ENCODE assay signal across 1 cellular context in the genomic region with DNA sequence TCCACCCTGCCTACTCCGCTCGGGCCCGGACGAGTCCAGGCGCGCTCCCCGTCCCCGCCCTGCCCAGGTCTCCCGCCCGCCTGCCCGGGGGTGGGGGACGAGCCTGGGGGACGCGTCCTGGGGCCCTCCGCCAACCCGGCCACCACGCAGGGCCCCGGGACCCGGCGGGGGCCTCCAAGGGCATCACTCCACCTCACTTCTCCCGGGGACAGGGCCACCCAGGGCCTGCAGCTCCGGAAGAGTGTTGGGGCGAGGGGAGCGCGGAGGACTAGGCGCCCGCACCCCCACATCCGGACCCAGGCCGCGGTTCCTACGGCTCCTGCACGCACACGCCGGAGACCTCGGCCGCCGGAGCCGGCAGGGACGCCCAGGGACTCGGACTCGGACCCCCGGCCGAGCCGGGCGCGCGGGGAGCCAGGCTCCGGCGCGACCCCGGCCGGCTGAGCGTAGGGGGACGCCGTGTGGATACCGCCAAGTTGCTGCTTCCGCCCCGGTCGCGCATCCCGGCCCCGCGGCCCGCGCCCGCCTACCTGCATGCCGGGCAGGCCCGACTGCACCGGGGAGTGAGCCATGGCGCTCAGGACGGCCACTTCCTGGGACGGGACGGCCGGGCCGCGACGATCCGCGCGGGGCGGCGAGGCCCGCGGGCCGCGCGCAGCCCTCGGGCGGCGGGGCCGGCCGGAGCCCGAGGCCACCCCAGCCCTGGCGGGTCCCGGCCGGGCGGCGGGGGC.
TF ChIP-seq lines count a peak whose summit lies in the region.

No MANE protein-coding gene starts in this region.

TF ChIP-seq in HepG2, 621 proteins besides CTCF, POLR2A, EP300 and RAD21 (continued from another document and continues in another):
- TF ChIP-seq, protein P1, sequence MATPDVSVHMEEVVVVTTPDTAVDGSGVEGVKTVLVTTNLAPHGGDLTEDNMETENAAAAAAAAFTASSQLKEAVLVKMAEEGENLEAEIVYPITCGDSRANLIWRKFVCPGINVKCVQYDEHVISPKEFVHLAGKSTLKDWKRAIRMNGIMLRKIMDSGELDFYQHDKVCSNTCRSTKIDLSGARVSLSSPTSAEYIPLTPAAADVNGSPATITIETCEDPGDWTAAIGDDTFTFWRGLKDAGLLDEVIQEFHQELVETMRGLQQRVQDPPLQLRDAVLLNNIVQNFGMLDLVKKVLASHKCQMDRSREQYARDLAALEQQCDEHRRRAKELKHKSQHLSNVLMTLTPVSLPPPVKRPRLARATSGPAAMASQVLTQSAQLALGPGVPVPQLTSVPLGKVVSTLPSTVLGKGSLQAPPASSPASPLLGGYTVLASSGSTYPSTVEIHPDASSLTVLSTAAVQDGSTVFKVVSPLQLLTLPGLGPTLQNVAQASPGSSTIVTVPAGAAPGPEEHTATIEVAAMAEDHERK (CRISPR knock-in tag; IDR thresholded peaks at IDR 0.05; ENCODE audit: low read depth): no peak
- no peak for TF ChIP-seq ZNF891 (CRISPR knock-in tag; IDR thresholded peaks at IDR 0.05)
- no peak for TF ChIP-seq ZNF205 (CRISPR knock-in tag; IDR thresholded peaks at IDR 0.05)
- TF ChIP-seq, protein P2, sequence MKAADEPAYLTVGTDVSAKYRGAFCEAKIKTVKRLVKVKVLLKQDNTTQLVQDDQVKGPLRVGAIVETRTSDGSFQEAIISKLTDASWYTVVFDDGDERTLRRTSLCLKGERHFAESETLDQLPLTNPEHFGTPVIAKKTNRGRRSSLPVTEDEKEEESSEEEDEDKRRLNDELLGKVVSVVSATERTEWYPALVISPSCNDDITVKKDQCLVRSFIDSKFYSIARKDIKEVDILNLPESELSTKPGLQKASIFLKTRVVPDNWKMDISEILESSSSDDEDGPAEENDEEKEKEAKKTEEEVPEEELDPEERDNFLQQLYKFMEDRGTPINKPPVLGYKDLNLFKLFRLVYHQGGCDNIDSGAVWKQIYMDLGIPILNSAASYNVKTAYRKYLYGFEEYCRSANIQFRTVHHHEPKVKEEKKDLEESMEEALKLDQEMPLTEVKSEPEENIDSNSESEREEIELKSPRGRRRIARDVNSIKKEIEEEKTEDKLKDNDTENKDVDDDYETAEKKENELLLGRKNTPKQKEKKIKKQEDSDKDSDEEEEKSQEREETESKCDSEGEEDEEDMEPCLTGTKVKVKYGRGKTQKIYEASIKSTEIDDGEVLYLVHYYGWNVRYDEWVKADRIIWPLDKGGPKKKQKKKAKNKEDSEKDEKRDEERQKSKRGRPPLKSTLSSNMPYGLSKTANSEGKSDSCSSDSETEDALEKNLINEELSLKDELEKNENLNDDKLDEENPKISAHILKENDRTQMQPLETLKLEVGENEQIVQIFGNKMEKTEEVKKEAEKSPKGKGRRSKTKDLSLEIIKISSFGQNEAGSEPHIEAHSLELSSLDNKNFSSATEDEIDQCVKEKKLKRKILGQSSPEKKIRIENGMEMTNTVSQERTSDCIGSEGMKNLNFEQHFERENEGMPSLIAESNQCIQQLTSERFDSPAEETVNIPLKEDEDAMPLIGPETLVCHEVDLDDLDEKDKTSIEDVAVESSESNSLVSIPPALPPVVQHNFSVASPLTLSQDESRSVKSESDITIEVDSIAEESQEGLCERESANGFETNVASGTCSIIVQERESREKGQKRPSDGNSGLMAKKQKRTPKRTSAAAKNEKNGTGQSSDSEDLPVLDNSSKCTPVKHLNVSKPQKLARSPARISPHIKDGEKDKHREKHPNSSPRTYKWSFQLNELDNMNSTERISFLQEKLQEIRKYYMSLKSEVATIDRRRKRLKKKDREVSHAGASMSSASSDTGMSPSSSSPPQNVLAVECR (CRISPR knock-in tag; IDR thresholded peaks at IDR 0.05; ENCODE audit: borderline replicate concordance): peak; percentile 51
- TF ChIP-seq, protein P3, sequence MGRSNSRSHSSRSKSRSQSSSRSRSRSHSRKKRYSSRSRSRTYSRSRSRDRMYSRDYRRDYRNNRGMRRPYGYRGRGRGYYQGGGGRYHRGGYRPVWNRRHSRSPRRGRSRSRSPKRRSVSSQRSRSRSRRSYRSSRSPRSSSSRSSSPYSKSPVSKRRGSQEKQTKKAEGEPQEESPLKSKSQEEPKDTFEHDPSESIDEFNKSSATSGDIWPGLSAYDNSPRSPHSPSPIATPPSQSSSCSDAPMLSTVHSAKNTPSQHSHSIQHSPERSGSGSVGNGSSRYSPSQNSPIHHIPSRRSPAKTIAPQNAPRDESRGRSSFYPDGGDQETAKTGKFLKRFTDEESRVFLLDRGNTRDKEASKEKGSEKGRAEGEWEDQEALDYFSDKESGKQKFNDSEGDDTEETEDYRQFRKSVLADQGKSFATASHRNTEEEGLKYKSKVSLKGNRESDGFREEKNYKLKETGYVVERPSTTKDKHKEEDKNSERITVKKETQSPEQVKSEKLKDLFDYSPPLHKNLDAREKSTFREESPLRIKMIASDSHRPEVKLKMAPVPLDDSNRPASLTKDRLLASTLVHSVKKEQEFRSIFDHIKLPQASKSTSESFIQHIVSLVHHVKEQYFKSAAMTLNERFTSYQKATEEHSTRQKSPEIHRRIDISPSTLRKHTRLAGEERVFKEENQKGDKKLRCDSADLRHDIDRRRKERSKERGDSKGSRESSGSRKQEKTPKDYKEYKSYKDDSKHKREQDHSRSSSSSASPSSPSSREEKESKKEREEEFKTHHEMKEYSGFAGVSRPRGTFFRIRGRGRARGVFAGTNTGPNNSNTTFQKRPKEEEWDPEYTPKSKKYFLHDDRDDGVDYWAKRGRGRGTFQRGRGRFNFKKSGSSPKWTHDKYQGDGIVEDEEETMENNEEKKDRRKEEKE (IDR thresholded peaks at IDR 0.05): no peak
- TF ChIP-seq TCF12 (IDR thresholded peaks at IDR 0.05): no peak
- TF ChIP-seq TCF12 (CRISPR knock-in tag; IDR thresholded peaks at IDR 0.05): no peak
- no peak for TF ChIP-seq ZNF841 (CRISPR knock-in tag; IDR thresholded peaks at IDR 0.05; ENCODE audit: borderline replicate concordance)
- no peak for TF ChIP-seq ELF1 (CRISPR knock-in tag; IDR thresholded peaks at IDR 0.05)
- no peak for TF ChIP-seq ZNF607 (CRISPR knock-in tag; IDR thresholded peaks at IDR 0.05; ENCODE audit: borderline replicate concordance)
- TF ChIP-seq AGO2 (optimal IDR thresholded peaks at IDR 0.05; ENCODE audit: low read depth, low read length): peak; percentile 79
- TF ChIP-seq SAP130 (CRISPR knock-in tag; IDR thresholded peaks at IDR 0.05; ENCODE audit: low read depth): peak; percentile 42
- TF ChIP-seq NFIC (IDR thresholded peaks at IDR 0.05; ENCODE audit: low read length): no peak
- 0 out of 2 replicates have a peak, but pooled peaks have one; percentile 20 for TF ChIP-seq TBX2 (CRISPR knock-in tag; IDR thresholded peaks at IDR 0.05; ENCODE audit: borderline replicate concordance)
- TF ChIP-seq ZNF354B (CRISPR knock-in tag; IDR thresholded peaks at IDR 0.05): no peak
- TF ChIP-seq, protein P4, sequence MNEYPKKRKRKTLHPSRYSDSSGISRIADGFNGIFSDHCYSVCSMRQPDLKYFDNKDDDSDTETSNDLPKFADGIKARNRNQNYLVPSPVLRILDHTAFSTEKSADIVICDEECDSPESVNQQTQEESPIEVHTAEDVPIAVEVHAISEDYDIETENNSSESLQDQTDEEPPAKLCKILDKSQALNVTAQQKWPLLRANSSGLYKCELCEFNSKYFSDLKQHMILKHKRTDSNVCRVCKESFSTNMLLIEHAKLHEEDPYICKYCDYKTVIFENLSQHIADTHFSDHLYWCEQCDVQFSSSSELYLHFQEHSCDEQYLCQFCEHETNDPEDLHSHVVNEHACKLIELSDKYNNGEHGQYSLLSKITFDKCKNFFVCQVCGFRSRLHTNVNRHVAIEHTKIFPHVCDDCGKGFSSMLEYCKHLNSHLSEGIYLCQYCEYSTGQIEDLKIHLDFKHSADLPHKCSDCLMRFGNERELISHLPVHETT (CRISPR knock-in tag; conservative IDR thresholded peaks at IDR 0.05): no peak
- TF ChIP-seq IKZF1 (IDR thresholded peaks at IDR 0.05): no peak
- TF ChIP-seq, protein P5, sequence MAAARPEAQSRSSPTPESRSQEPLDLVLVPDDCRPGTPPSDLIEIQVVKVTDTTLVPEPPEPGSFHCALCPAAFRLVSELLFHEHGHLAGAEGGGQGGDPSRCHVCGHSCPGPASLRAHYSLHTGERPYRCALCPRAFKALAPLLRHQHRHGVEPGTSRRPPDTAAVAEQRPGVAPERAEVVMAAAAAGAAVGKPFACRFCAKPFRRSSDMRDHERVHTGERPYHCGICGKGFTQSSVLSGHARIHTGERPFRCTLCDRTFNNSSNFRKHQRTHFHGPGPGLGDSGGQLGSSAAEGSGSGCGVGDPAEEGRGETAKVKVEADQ (CRISPR knock-in tag; IDR thresholded peaks at IDR 0.05; ENCODE audit: borderline replicate concordance): no peak
- no peak for TF ChIP-seq ELF3 (CRISPR knock-in tag; IDR thresholded peaks at IDR 0.05)
- TF ChIP-seq, protein P6, sequence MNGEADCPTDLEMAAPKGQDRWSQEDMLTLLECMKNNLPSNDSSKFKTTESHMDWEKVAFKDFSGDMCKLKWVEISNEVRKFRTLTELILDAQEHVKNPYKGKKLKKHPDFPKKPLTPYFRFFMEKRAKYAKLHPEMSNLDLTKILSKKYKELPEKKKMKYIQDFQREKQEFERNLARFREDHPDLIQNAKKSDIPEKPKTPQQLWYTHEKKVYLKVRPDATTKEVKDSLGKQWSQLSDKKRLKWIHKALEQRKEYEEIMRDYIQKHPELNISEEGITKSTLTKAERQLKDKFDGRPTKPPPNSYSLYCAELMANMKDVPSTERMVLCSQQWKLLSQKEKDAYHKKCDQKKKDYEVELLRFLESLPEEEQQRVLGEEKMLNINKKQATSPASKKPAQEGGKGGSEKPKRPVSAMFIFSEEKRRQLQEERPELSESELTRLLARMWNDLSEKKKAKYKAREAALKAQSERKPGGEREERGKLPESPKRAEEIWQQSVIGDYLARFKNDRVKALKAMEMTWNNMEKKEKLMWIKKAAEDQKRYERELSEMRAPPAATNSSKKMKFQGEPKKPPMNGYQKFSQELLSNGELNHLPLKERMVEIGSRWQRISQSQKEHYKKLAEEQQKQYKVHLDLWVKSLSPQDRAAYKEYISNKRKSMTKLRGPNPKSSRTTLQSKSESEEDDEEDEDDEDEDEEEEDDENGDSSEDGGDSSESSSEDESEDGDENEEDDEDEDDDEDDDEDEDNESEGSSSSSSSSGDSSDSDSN (CRISPR knock-in tag; IDR thresholded peaks at IDR 0.05): peak; percentile 86; the same call in 1 of the 2 replicates
- TF ChIP-seq SMC3 (IDR thresholded peaks at IDR 0.05; ENCODE audit: low read length): no peak
- no peak for TF ChIP-seq ZNF629 (CRISPR knock-in tag; conservative IDR thresholded peaks at IDR 0.05)
- TF ChIP-seq, protein P7, sequence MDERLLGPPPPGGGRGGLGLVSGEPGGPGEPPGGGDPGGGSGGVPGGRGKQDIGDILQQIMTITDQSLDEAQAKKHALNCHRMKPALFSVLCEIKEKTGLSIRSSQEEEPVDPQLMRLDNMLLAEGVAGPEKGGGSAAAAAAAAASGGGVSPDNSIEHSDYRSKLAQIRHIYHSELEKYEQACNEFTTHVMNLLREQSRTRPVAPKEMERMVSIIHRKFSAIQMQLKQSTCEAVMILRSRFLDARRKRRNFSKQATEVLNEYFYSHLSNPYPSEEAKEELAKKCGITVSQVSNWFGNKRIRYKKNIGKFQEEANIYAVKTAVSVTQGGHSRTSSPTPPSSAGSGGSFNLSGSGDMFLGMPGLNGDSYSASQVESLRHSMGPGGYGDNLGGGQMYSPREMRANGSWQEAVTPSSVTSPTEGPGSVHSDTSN (CRISPR knock-in tag; IDR thresholded peaks at IDR 0.05): no peak
- TF ChIP-seq ZSCAN30 (CRISPR knock-in tag; IDR thresholded peaks at IDR 0.05): no peak
- no peak for TF ChIP-seq MAFK (conservative IDR thresholded peaks at IDR 0.05 in 1 of 2, IDR thresholded peaks at IDR 0.05 in 1 of 2; ENCODE audit: low read length in 2 of 2)
- TF ChIP-seq FOXP1 (IDR thresholded peaks at IDR 0.05): no peak
- TF ChIP-seq FOXP1 (CRISPR knock-in tag; IDR thresholded peaks at IDR 0.05): no peak
- TF ChIP-seq CCDC6 (CRISPR knock-in tag; IDR thresholded peaks at IDR 0.05): no peak
- no peak for TF ChIP-seq SNAPC2 (CRISPR knock-in tag; IDR thresholded peaks at IDR 0.05)
- no peak for TF ChIP-seq ZNF432 (CRISPR knock-in tag; IDR thresholded peaks at IDR 0.05; ENCODE audit: borderline replicate concordance)
- TF ChIP-seq, protein P8, sequence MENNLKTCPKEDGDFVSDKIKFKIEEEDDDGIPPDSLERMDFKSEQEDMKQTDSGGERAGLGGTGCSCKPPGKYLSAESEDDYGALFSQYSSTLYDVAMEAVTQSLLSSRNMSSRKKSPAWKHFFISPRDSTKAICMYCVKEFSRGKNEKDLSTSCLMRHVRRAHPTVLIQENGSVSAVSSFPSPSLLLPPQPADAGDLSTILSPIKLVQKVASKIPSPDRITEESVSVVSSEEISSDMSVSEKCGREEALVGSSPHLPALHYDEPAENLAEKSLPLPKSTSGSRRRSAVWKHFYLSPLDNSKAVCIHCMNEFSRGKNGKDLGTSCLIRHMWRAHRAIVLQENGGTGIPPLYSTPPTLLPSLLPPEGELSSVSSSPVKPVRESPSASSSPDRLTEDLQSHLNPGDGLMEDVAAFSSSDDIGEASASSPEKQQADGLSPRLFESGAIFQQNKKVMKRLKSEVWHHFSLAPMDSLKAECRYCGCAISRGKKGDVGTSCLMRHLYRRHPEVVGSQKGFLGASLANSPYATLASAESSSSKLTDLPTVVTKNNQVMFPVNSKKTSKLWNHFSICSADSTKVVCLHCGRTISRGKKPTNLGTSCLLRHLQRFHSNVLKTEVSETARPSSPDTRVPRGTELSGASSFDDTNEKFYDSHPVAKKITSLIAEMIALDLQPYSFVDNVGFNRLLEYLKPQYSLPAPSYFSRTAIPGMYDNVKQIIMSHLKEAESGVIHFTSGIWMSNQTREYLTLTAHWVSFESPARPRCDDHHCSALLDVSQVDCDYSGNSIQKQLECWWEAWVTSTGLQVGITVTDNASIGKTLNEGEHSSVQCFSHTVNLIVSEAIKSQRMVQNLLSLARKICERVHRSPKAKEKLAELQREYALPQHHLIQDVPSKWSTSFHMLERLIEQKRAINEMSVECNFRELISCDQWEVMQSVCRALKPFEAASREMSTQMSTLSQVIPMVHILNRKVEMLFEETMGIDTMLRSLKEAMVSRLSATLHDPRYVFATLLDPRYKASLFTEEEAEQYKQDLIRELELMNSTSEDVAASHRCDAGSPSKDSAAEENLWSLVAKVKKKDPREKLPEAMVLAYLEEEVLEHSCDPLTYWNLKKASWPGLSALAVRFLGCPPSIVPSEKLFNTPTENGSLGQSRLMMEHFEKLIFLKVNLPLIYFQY (CRISPR knock-in tag; IDR thresholded peaks at IDR 0.05; ENCODE audit: borderline replicate concordance): no peak; the same call in 1 of the 2 replicates
- no peak for TF ChIP-seq IRX3 (CRISPR knock-in tag; IDR thresholded peaks at IDR 0.05; ENCODE audit: borderline replicate concordance, low read depth)
- no peak for TF ChIP-seq ZNF557 (CRISPR knock-in tag; IDR thresholded peaks at IDR 0.05)
- no peak for TF ChIP-seq DR1 (CRISPR knock-in tag; IDR thresholded peaks at IDR 0.05)
- TF ChIP-seq ZNF777 (CRISPR knock-in tag; IDR thresholded peaks at IDR 0.05): peak; percentile 30
- TF ChIP-seq ZNF331 (CRISPR knock-in tag; IDR thresholded peaks at IDR 0.05): no peak
- no peak for TF ChIP-seq ZNF761 (CRISPR knock-in tag; conservative IDR thresholded peaks at IDR 0.05)
- TF ChIP-seq, protein P9, sequence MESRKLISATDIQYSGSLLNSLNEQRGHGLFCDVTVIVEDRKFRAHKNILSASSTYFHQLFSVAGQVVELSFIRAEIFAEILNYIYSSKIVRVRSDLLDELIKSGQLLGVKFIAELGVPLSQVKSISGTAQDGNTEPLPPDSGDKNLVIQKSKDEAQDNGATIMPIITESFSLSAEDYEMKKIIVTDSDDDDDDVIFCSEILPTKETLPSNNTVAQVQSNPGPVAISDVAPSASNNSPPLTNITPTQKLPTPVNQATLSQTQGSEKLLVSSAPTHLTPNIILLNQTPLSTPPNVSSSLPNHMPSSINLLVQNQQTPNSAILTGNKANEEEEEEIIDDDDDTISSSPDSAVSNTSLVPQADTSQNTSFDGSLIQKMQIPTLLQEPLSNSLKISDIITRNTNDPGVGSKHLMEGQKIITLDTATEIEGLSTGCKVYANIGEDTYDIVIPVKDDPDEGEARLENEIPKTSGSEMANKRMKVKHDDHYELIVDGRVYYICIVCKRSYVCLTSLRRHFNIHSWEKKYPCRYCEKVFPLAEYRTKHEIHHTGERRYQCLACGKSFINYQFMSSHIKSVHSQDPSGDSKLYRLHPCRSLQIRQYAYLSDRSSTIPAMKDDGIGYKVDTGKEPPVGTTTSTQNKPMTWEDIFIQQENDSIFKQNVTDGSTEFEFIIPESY (CRISPR knock-in tag; IDR thresholded peaks at IDR 0.05): no peak
